14 cellular contexts compared by ENCODE assay signal in the genomic region with DNA sequence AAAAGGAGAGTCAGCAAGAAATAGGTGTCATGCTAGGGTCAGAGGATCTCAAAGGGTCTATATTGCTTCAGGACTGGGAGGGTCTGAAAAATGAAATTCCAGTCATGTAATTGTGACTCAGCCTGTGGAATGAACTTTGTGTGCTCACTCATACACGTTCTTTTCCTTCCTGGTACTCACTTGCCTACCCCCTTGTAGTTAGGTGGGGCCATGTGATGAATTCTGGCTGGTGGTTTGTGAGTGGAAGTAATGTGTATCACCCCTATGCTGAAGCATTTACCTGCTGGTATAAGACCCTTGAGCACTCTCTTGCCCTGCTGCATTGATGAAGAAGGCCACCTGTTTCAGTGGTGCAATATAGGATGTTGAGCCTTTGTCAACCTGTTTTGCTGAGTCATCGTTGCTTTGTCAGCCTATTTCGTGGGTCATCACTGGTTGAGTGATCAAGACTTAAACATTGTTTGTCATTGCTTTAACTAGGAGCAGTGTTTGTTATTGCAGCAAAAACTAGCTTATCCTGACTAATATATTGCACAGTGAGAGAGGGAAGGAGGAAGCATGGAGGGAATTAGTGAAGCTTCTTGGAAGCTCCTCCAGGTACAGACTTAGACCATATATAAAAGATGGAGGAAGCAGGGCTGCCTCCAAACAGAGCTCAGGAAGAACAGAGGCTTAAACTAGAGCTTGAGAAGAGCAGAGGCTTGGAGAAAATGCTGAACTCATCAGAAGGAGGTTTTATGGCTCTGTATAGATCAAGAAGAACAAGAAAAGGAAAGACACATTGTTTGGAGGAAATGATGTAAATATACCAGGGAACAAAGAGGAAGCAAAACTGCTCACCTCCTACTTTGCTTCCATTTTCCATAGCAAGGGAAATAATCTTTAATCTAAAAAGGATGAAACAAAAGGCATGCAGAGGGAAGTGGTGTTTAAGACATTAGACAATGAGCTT. TPM values are rescaled to one million over a fixed set of nuclear protein-coding genes. Genes with fewer than 3 reads are reported as not detected.
DNase-seq lines count a peak whose midpoint lies in the region; ATAC-seq, FAIRE-seq and TF ChIP-seq lines count a peak whose summit lies in the region.
"Had no signal": no experiment of that assay in that cellular context is flagged by ENCODE, and none has a peak within 500 bp of the region (broad histone marks: within the 10 kb centered on the region; RNA-seq: fewer than 3 reads in every experiment).

No MANE protein-coding gene starts in this region.

- H3K4me1 ChIP-seq in A549 (no peaks in the 10 kb centered on the region), adipocyte (ENCODE audit: control insufficient read depth, insufficient read depth, low read length) (peaks cover 26% of the 10 kb centered on the region), heart right ventricle (peaks cover 0 to 75% (median 56%) of the 10 kb centered on the region in 9 donors), prostate gland (replicated peaks) (no peaks in the 10 kb centered on the region)
- H3K4me1 ChIP-seq in CD4-positive, alpha-beta memory T cell (ENCODE audit: insufficient read depth, low read length) = no peaks in the 10 kb centered on the region

- H3K9ac ChIP-seq in adipocyte (ENCODE audit: low read length) = no peak overlapping the region

- H3K36me3 Mint-ChIP-seq in CD4-positive, alpha-beta memory T cell = peaks cover 0 to 8% of the 10 kb centered on the region in 2 donors
- H3K36me3 Mint-ChIP-seq: type B pancreatic cell had no signal

- intact Hi-C loops in heart right ventricle (cut with DNase I) (loop anchor here in 1 of 10 donors (5.0 kb wide), 1 partner anchor 68 kb away; no protein-coding TSS in a partner anchor), left colon (cut with DNase I, micrococcal nuclease) (no loop called here), prostate gland (cut with DNase I) (no loop called here)
- intact Hi-C loops in CD4-positive, alpha-beta memory T cell (cut with micrococcal nuclease) = no loop called here

- peaks cover 0 to 6% of the 10 kb centered on the region in 2 donors for H3K27me3 Mint-ChIP-seq in CD4-positive, alpha-beta memory T cell
- H3K27me3 Mint-ChIP-seq: activated CD4-positive, alpha-beta T cell treated with anti-CD3 and anti-CD28 coated beads for 36 hours; type B pancreatic cell had no signal

- DNase-seq in A549 (ENCODE audit: low read depth in 1 of 2, low spot score in 1 of 2) (peak in 1 of 2 experiments; percentile 29), HT1080 (ENCODE audit: low read depth) (peak; percentile 50), adipocyte (ENCODE audit: low read depth) (peak; percentile 21), heart right ventricle (no peak), nucleus accumbens (lab: John Stamatoyannopoulos, UW) (no peak), left colon (no peak), prostate gland (ENCODE audit: low spot score) (no peak)
- no peak for DNase-seq in CD4-positive, alpha-beta memory T cell
- DNase-seq: activated CD4-positive, alpha-beta T cell treated with anti-CD3 and anti-CD28 coated beads for 36 hours; caudate nucleus; GF-D8; NCI-H345 had no signal

- TF ChIP-seq POLR2A in A549 (IDR thresholded peaks at IDR 0.05; ENCODE audit: low read length) (no peak), prostate gland (IDR thresholded peaks at IDR 0.05) (no peak)

- H3K4me1 Mint-ChIP-seq in CD4-positive, alpha-beta memory T cell = peaks cover 1 to 7% (median 4%) of the 10 kb centered on the region in 4 donors

- ATAC-seq in A549 (no peak; a peak in 1 of 6 replicates), heart right ventricle (peak in 7 of 8 donors; percentile 16 to 71 (median 45)), left colon (no peak)
- ATAC-seq: activated CD4-positive, alpha-beta T cell treated with anti-CD3 and anti-CD28 coated beads for 36 hours had no signal

- CTCF ChIA-PET in A549 (lab: Yijun Ruan, JAX) = interaction anchor here (1.9 kb wide), 1 partner anchor 60 kb away, joined by 5 read pairs; no protein-coding TSS in a partner anchor
- CTCF ChIA-PET in CD4-positive, alpha-beta memory T cell (lab: Charles Lee; ENCODE audit: partially characterized antibody) = interaction anchor here (0.9 to 1.4 kb wide), 3 partner anchors 17 to 236 kb away, joined by 3 to 4 read pairs (median 4); no protein-coding TSS in a partner anchor

- TF ChIP-seq RAD21 in A549 (conservative IDR thresholded peaks at IDR 0.05 in 1 of 2, IDR thresholded peaks at IDR 0.05 in 1 of 2) = no peak

- H3K36me3 ChIP-seq in adipocyte (ENCODE audit: control insufficient read depth, insufficient read depth, low read length, severe bottlenecking) (no peaks in the 10 kb centered on the region), heart right ventricle (no peaks in the 10 kb centered on the region), prostate gland (no peaks in the 10 kb centered on the region)
- no peaks in the 10 kb centered on the region for H3K36me3 ChIP-seq in CD4-positive, alpha-beta memory T cell (ENCODE audit: insufficient read depth, low read length)
- H3K36me3 ChIP-seq: SJSA1 had no signal

- peak overlapping the region in 1 of 7 donors; percentile 1 for H3K27ac Mint-ChIP-seq in CD4-positive, alpha-beta memory T cell
- H3K27ac Mint-ChIP-seq: activated CD4-positive, alpha-beta T cell treated with anti-CD3 and anti-CD28 coated beads for 36 hours; type B pancreatic cell had no signal

- H3K9me3 Mint-ChIP-seq in CD4-positive, alpha-beta memory T cell = peaks cover 0 to 11% (median 5%) of the 10 kb centered on the region in 8 donors
- H3K9me3 Mint-ChIP-seq: type B pancreatic cell had no signal

- no peak for TF ChIP-seq EP300 in A549 (IDR thresholded peaks at IDR 0.05)

- POLR2A ChIA-PET in A549 (lab: Yijun Ruan, JAX) = no interaction called here
- POLR2A ChIA-PET in CD4-positive, alpha-beta memory T cell (lab: Charles Lee; ENCODE audit: partially characterized antibody) = no interaction called here

- no peaks in the 10 kb centered on the region for H3K27me3 ChIP-seq in adipocyte (replicated peaks; ENCODE audit: control insufficient read depth, insufficient read depth, low read length)
- H3K27me3 ChIP-seq in heart right ventricle = no peaks in the 10 kb centered on the region
- no peaks in the 10 kb centered on the region for H3K27me3 ChIP-seq in prostate gland (replicated peaks; ENCODE audit: insufficient read depth)
- H3K27me3 ChIP-seq in CD4-positive, alpha-beta memory T cell (ENCODE audit: insufficient read depth, low read length) = no peaks in the 10 kb centered on the region
- H3K27me3 ChIP-seq: SJSA1 had no signal

- H3K27ac ChIP-seq in A549 (peak overlapping the region in 1 of 2 experiments; percentile 38; a peak in 1 of 6 replicates), heart right ventricle (peak overlapping the region in 8 of 10 donors; percentile 0 to 80 (median 24)), prostate gland (no peak overlapping the region)
- H3K27ac ChIP-seq in CD4-positive, alpha-beta memory T cell (ENCODE audit: low read depth, low read length) = no peak overlapping the region
- H3K27ac ChIP-seq: SJSA1 had no signal

- no peak overlapping the region for H3K4me3 ChIP-seq in A549
- no peak overlapping the region for H3K4me3 ChIP-seq in adipocyte (ENCODE audit: low read length)
- H3K4me3 ChIP-seq in heart right ventricle = no peak overlapping the region
- no peak overlapping the region for H3K4me3 ChIP-seq in prostate gland
- H3K4me3 ChIP-seq in CD4-positive, alpha-beta memory T cell (ENCODE audit: low read length in 2 of 2) = no peak overlapping the region
- H3K4me3 ChIP-seq: SJSA1 had no signal

- no peak overlapping the region for H3K4me2 ChIP-seq in A549

- H3K4me3 Mint-ChIP-seq in CD4-positive, alpha-beta memory T cell = no peak overlapping the region
- H3K4me3 Mint-ChIP-seq: activated CD4-positive, alpha-beta T cell treated with anti-CD3 and anti-CD28 coated beads for 36 hours; type B pancreatic cell had no signal

- TF ChIP-seq CTCF in A549 (IDR thresholded peaks at IDR 0.05) (no peak), heart right ventricle (IDR thresholded peaks at IDR 0.05) (no peak), prostate gland (IDR thresholded peaks at IDR 0.05) (no peak)

- no peak for FAIRE-seq in A549 (lab: Jason Lieb, UNC)

- H3K9me3 ChIP-seq in A549 = peaks cover 30% of the 10 kb centered on the region
- H3K9me3 ChIP-seq in adipocyte (ENCODE audit: control insufficient read depth, low read length) = no peaks in the 10 kb centered on the region
- no peaks in the 10 kb centered on the region for H3K9me3 ChIP-seq in heart right ventricle
- no peaks in the 10 kb centered on the region for H3K9me3 ChIP-seq in prostate gland
- no peaks in the 10 kb centered on the region for H3K9me3 ChIP-seq in CD4-positive, alpha-beta memory T cell (ENCODE audit: control insufficient read depth in 1 of 2, low read length in 2 of 2)
- H3K9me3 ChIP-seq: SJSA1 had no signal

- whole genome bisulfite sequencing in A549 (ENCODE audit: missing lambda C conversion rate) = 5% methylated on average over 3 of the region's 3 CpGs
- WGBS in heart right ventricle, 2 donors = 71 to 74% methylated on average over 3 of the region's 3 CpGs
- WGBS in prostate gland = 78% methylated on average over 3 of the region's 3 CpGs

RNA-seq across cellular contexts. Expression of a gene that starts 29.0 kb away (rescaled TPM):
- 5.3 and 6.6 TPM in 2 replicates for polyA plus RNA-seq in A549 (2011; rRNA removed)
- 12.3 and 20.7 TPM in 2 replicates for polyA plus RNA-seq in A549 (2012; cell fraction: cytosol; rRNA removed)
- 12.4 and 22.3 TPM in 2 replicates for polyA plus RNA-seq in A549 (2012; cell fraction: nucleus; rRNA removed)
- 7.0 to 7.2 TPM (median 7.0 TPM) in 3 replicates for polyA plus RNA-seq in A549 (2017; fragmentation: RNase III; extraction: RNeasy Plus Mini Kit Qiagen cat#74134 plus additional on column Dnase treatment)
- polyA minus RNA-seq in A549 (2011; rRNA and poly(A)+ RNA removed) = 5.7 and 8.4 TPM in 2 replicates
- 17.7 and 20.6 TPM in 2 replicates for total RNA-seq in HT1080 (2014; rRNA removed; shearing (Covaris generic))
- polyA plus RNA-seq in HT1080 (2015; cell fraction: cytosol; rRNA removed) = 18.1 and 20.3 TPM in 2 replicates
- polyA plus RNA-seq in HT1080 (2015; cell fraction: nucleus; rRNA removed) = 13.1 and 13.3 TPM in 2 replicates
- total RNA-seq in heart right ventricle = 10 to 100 TPM in 2 of 10 donors, 1 to 10 TPM in 8; 4.3 to 19.4 (median 6.3) TPM
- 1 to 10 TPM; 5.1 to 8.5 TPM for polyA plus RNA-seq in heart right ventricle
- total RNA-seq in left colon = 10 to 100 TPM; 23.8 to 24.3 TPM
- total RNA-seq in prostate gland = 10 to 100 TPM; 19.3 to 25.4 TPM
- 10 to 100 TPM; 29.7 to 29.8 TPM for total RNA-seq in CD4-positive, alpha-beta memory T cell
- 1 to 10 TPM; 2.4 to 5.2 TPM for polyA plus RNA-seq in CD4-positive, alpha-beta memory T cell

RNA-seq across cellular contexts. Expression of a gene that starts 40.1 kb away (rescaled TPM):
- polyA plus RNA-seq in A549 (2011; rRNA removed) (29.6 and 35.6 TPM in 2 replicates), A549 (2017; fragmentation: RNase III; extraction: RNeasy Plus Mini Kit Qiagen cat#74134 plus additional on column Dnase treatment) (39.2 to 41.0 TPM (median 39.4 TPM) in 3 replicates), heart right ventricle (10 to 100 TPM; 13.4 TPM)
- 14.6 and 16.2 TPM in 2 replicates for polyA plus RNA-seq in A549 (2012; cell fraction: cytosol; rRNA removed)
- 8.1 and 10.2 TPM in 2 replicates for polyA plus RNA-seq in A549 (2012; cell fraction: nucleus; rRNA removed)
- 11.4 and 11.5 TPM in 2 replicates for polyA minus RNA-seq in A549 (2011; rRNA and poly(A)+ RNA removed)
- 25.2 and 27.6 TPM in 2 replicates for total RNA-seq in HT1080 (2014; rRNA removed; shearing (Covaris generic))
- 23.9 and 25.8 TPM in 2 replicates for polyA plus RNA-seq in HT1080 (2015; cell fraction: cytosol; rRNA removed)
- 18.6 and 20.0 TPM in 2 replicates for polyA plus RNA-seq in HT1080 (2015; cell fraction: nucleus; rRNA removed)
- total RNA-seq in heart right ventricle (10 to 100 TPM; 11.1 to 17.6 (median 15.2) TPM), left colon (10 to 100 TPM; 21.2 TPM), prostate gland (10 to 100 TPM; 28.0 to 33.9 TPM)
- total RNA-seq in CD4-positive, alpha-beta memory T cell = 10 to 100 TPM; 43.3 to 44.6 TPM
- 10 to 100 TPM; 32.2 to 35.7 TPM for polyA plus RNA-seq in CD4-positive, alpha-beta memory T cell

Comparison
In these comparisons a context has a peak if more than half of its experiments do, and no peak if none do; other contexts are left out.
1. ATAC-seq: peak in heart right ventricle (7 of 8); none in A549 (0 of 2) and left colon (single experiment).
2. DNase-seq: peak in HT1080 (single experiment) and adipocyte (single experiment); none in heart right ventricle (0 of 2), nucleus accumbens (0 of 56), left colon (0 of 2), prostate gland (single experiment) and CD4-positive, alpha-beta memory T cell (0 of 5).
3. H3K27ac ChIP-seq: peak in heart right ventricle (8 of 10); none in prostate gland (0 of 2) and CD4-positive, alpha-beta memory T cell (single experiment).